22 cellular contexts compared by ENCODE assay signal in genomic region chr12:49642370-49642802, GRCh38. TPM values are rescaled to one million over a fixed set of nuclear protein-coding genes. Genes with fewer than 3 reads are reported as not detected.
DNase-seq lines count a peak whose midpoint lies in the region; ATAC-seq, FAIRE-seq and TF ChIP-seq lines count a peak whose summit lies in the region.
"Had no signal": no experiment of that assay in that cellular context is flagged by ENCODE, and none has a peak within 500 bp of the region (broad histone marks: within the 10 kb centered on the region; RNA-seq: fewer than 3 reads in every experiment).

No MANE protein-coding gene starts in this region.

- H3K27ac ChIP-seq in HepG2 (ENCODE audit: extremely low read length, insufficient read depth, low read length) = peak overlapping the region; percentile 87
- H3K27ac ChIP-seq in right lobe of liver = no peak overlapping the region
- no peak overlapping the region for H3K27ac ChIP-seq in kidney (ENCODE audit: low read depth in 2 of 2, low read length in 2 of 2)
- no peak overlapping the region for H3K27ac ChIP-seq in GM23338 (ENCODE audit: low read depth)
- H3K27ac ChIP-seq: C4-2B had no signal

- peaks cover 11% of the 10 kb centered on the region for H3K36me3 Mint-ChIP-seq in central memory CD8-positive, alpha-beta T cell (ENCODE audit: insufficient read depth)
- H3K36me3 Mint-ChIP-seq in activated CD8-positive, alpha-beta T cell treated with anti-CD3 and anti-CD28 coated beads for 36 hours (ENCODE audit: low read depth) = peaks cover 16% of the 10 kb centered on the region
- H3K36me3 Mint-ChIP-seq in GM23338 (ENCODE audit: low read depth) = peaks cover 51% of the 10 kb centered on the region
- H3K36me3 Mint-ChIP-seq: activated naive CD8-positive, alpha-beta T cell had no signal

- peak; percentile 86 for DNase-seq in HepG2 (ENCODE audit: low spot score)
- no peak for DNase-seq in right lobe of liver
- DNase-seq in central memory CD8-positive, alpha-beta T cell (ENCODE audit: low spot score in 2 of 2) = no peak
- DNase-seq in kidney = peak; percentile 49
- DNase-seq in HUDEP-2 (lab: John Stamatoyannopoulos, UW; ENCODE audit: unreplicated experiment in 76 of 76) = no peak
- no peak for DNase-seq in activated CD8-positive, alpha-beta T cell treated with anti-CD3 and anti-CD28 coated beads for 36 hours
- no peak for DNase-seq in COLO829 (ENCODE audit: low spot score)
- no peak for DNase-seq in GM23338 (ENCODE audit: low spot score)
- DNase-seq: ACHN; activated CD4-positive, alpha-beta T cell treated with anti-CD3 and anti-CD28 coated beads for 1 hour; effector memory CD4-positive, alpha-beta T cell; HCEC 1CT; Karpas-422; NCI-H1694 treated with DMSO at 0.1 percent for 48 hours; NCI-H69; retina; SW 1271 had no signal

- H3K4me2 ChIP-seq in HepG2 (ENCODE audit: low read depth, low read length) = peak overlapping the region; percentile 53
- no peak overlapping the region for H3K4me2 ChIP-seq in GM23338

- H3K79me2 ChIP-seq in HepG2 (ENCODE audit: insufficient read depth, low read length) (no peaks in the 10 kb centered on the region), GM23338 (replicated peaks; ENCODE audit: insufficient read depth) (no peaks in the 10 kb centered on the region)

- H3K9me3 ChIP-seq in HepG2 (ENCODE audit: low read length) (no peaks in the 10 kb centered on the region), right lobe of liver (no peaks in the 10 kb centered on the region), kidney (ENCODE audit: control insufficient read depth in 1 of 2, low read length in 2 of 2) (no peaks in the 10 kb centered on the region)

- intact Hi-C loops in HepG2 (cut with micrococcal nuclease; ENCODE audit: unreplicated experiment) (no loop called here), right lobe of liver (cut with DNase I) (loop anchor here (5.0 kb wide), 1 partner anchor 65 kb away; the partner anchor contains the start of gene FMNL3 (in 2 of the 2)), kidney (cut with DNase I) (loop anchor here (5.0 kb wide), 1 partner anchor 65 kb away; the partner anchor contains the start of gene FMNL3)
- intact Hi-C loops in activated CD8-positive, alpha-beta T cell treated with anti-CD3 and anti-CD28 coated beads for 36 hours (cut with micrococcal nuclease) = no loop called here

- no peaks in the 10 kb centered on the region for H3F3A ChIP-seq in GM23338 (replicated peaks; ENCODE audit: low read depth)

- peak overlapping the region; percentile 75 for H3K27ac Mint-ChIP-seq in central memory CD8-positive, alpha-beta T cell (ENCODE audit: low read depth)
- H3K27ac Mint-ChIP-seq in activated CD8-positive, alpha-beta T cell treated with anti-CD3 and anti-CD28 coated beads for 36 hours = no peak overlapping the region
- no peak overlapping the region for H3K27ac Mint-ChIP-seq in GM23338
- H3K27ac Mint-ChIP-seq: activated naive CD8-positive, alpha-beta T cell had no signal

- no peaks in the 10 kb centered on the region for H3K9me2 ChIP-seq in GM23338 (ENCODE audit: insufficient read depth)

- H3K9me3 Mint-ChIP-seq in central memory CD8-positive, alpha-beta T cell = no peaks in the 10 kb centered on the region
- no peaks in the 10 kb centered on the region for H3K9me3 Mint-ChIP-seq in activated CD8-positive, alpha-beta T cell treated with anti-CD3 and anti-CD28 coated beads for 36 hours
- no peaks in the 10 kb centered on the region for H3K9me3 Mint-ChIP-seq in GM23338

- TF ChIP-seq RAD21 in HepG2 (CRISPR knock-in tag; IDR thresholded peaks at IDR 0.05) = peak; percentile 57

- no TSS peak for BruUV-seq in HepG2 (replicated peaks; lab: Mats Ljungman, UMichigan)

- no peak overlapping the region for H3K4me3 Mint-ChIP-seq in central memory CD8-positive, alpha-beta T cell
- no peak overlapping the region for H3K4me3 Mint-ChIP-seq in activated CD8-positive, alpha-beta T cell treated with anti-CD3 and anti-CD28 coated beads for 36 hours
- no peak overlapping the region for H3K4me3 Mint-ChIP-seq in GM23338
- H3K4me3 Mint-ChIP-seq: activated naive CD8-positive, alpha-beta T cell had no signal

- POLR2A ChIA-PET in HepG2 (lab: Yijun Ruan, JAX) = interaction anchor here (1.0 to 1.9 kb wide), 4 partner anchors 19 to 185 kb away, joined by 3 to 15 read pairs (median 4); partner anchors contain the start of genes NCKAP5L, PRPF40B and TMBIM6
- POLR2A ChIA-PET in activated CD8-positive, alpha-beta T cell treated with anti-CD3 and anti-CD28 coated beads for 36 hours (lab: Charles Lee) = interaction anchor here (1.1 to 1.2 kb wide), 2 partner anchors 61 to 63 kb away, joined by 4 to 5 read pairs; no protein-coding TSS in a partner anchor

- H3K4me1 ChIP-seq in HepG2 (ENCODE audit: insufficient read depth, low read length) (peaks cover 51% of the 10 kb centered on the region), right lobe of liver (peaks cover 0 to 12% (median 6%) of the 10 kb centered on the region in 4 donors), kidney (ENCODE audit: control insufficient read depth in 1 of 2, insufficient read depth in 1 of 2, low read depth in 1 of 2, low read length in 2 of 2) (peaks cover 3 to 14% of the 10 kb centered on the region in 2 donors), GM23338 (ENCODE audit: insufficient read depth) (peaks cover 14% of the 10 kb centered on the region)

- peak in 1 of 2 experiments; percentile 24; a peak in 1 of 4 replicates for TF ChIP-seq EP300 in HepG2 (IDR thresholded peaks at IDR 0.05; ENCODE audit: low read depth in 2 of 2, low read length in 2 of 2)
- peak; percentile 40; the same call in 1 of the 2 replicates for TF ChIP-seq EP300 in HepG2 (CRISPR knock-in tag; IDR thresholded peaks at IDR 0.05; ENCODE audit: borderline replicate concordance)

- H3K27me3 ChIP-seq in HepG2 (ENCODE audit: control insufficient read depth in 1 of 2, insufficient read depth in 2 of 2, low read length in 2 of 2) = no peaks in the 10 kb centered on the region; a peak in 1 of 5 replicates
- H3K27me3 ChIP-seq in right lobe of liver = no peaks in the 10 kb centered on the region
- no peaks in the 10 kb centered on the region for H3K27me3 ChIP-seq in GM23338 (ENCODE audit: insufficient read depth)

- peaks cover 19% of the 10 kb centered on the region for H3K4me1 Mint-ChIP-seq in central memory CD8-positive, alpha-beta T cell
- H3K4me1 Mint-ChIP-seq in activated CD8-positive, alpha-beta T cell treated with anti-CD3 and anti-CD28 coated beads for 36 hours (ENCODE audit: low read depth) = peaks cover 22% of the 10 kb centered on the region
- peaks cover 37% of the 10 kb centered on the region for H3K4me1 Mint-ChIP-seq in GM23338

- WGBS in HepG2 (ENCODE audit: low lambda C conversion rate) = 100% methylated on average over 1 of the region's 11 CpGs
- 100% methylated on average over 1 of the region's 11 CpGs for WGBS in right lobe of liver (ENCODE audit: insufficient coverage, low coverage, low lambda C conversion rate, missing lambda C conversion rate)

- CTCF ChIA-PET in HepG2 (lab: Yijun Ruan, JAX; ENCODE audit: low intra/inter-chr PET ratio, low total read pairs) = no interaction called here
- CTCF ChIA-PET in activated CD8-positive, alpha-beta T cell treated with anti-CD3 and anti-CD28 coated beads for 36 hours (lab: Charles Lee) = interaction anchor here (2.7 to 25.4 kb wide), 5 partner anchors 21 to 98 kb away, joined by 15 to 556 read pairs (median 26); partner anchors contain the start of genes FMNL3 and TMBIM6

- H3K36me3 ChIP-seq in HepG2 (replicated peaks in 1 of 2; ENCODE audit: control insufficient read depth in 1 of 2, insufficient read depth in 2 of 2, low read length in 2 of 2) = peaks cover 0 to 1% of the 10 kb centered on the region in 2 experiments; a peak in 2 of 5 replicates
- peaks cover 0 to 12% (median 3%) of the 10 kb centered on the region in 4 donors for H3K36me3 ChIP-seq in right lobe of liver
- H3K36me3 ChIP-seq in kidney (ENCODE audit: control insufficient read depth in 1 of 2, insufficient read depth in 2 of 2, low read length in 2 of 2) = peaks cover 28 to 29% of the 10 kb centered on the region in 2 donors
- peaks cover 13% of the 10 kb centered on the region for H3K36me3 ChIP-seq in GM23338 (ENCODE audit: insufficient read depth)

- H4K20me1 ChIP-seq in HepG2 (ENCODE audit: insufficient read depth, low read length) = no peaks in the 10 kb centered on the region
- peaks cover 3% of the 10 kb centered on the region; the same call in 1 of the 2 replicates for H4K20me1 ChIP-seq in GM23338 (replicated peaks; ENCODE audit: insufficient read depth)

- peak; percentile 97 for ATAC-seq in HepG2
- no peak for ATAC-seq in right lobe of liver
- no peak for ATAC-seq in central memory CD8-positive, alpha-beta T cell (replicated peaks; ENCODE audit: extremely low read depth, poor library complexity, severe bottlenecking)
- no peak for ATAC-seq in activated CD8-positive, alpha-beta T cell treated with anti-CD3 and anti-CD28 coated beads for 36 hours
- no peak for ATAC-seq in GM23338
- ATAC-seq: Right ventricle myocardium inferior had no signal

- FAIRE-seq in HepG2 (lab: Jason Lieb, UNC) = peak; percentile 30
- no peak for FAIRE-seq in kidney (lab: Jason Lieb, UNC)
- FAIRE-seq: G401.6, GM18507 had no signal

- H2AFZ ChIP-seq in HepG2 (ENCODE audit: low read length) (peak overlapping the region; percentile 61), GM23338 (no peak overlapping the region)

- TF ChIP-seq POLR2A in HepG2 (IDR thresholded peaks at IDR 0.05; ENCODE audit: insufficient read depth in 1 of 2, low read depth in 2 of 2, low read length in 2 of 2) (peak; percentile 63 to 65), right lobe of liver (IDR thresholded peaks at IDR 0.05) (no peak)

- H3K27me3 Mint-ChIP-seq in central memory CD8-positive, alpha-beta T cell = no peaks in the 10 kb centered on the region
- no peaks in the 10 kb centered on the region for H3K27me3 Mint-ChIP-seq in activated CD8-positive, alpha-beta T cell treated with anti-CD3 and anti-CD28 coated beads for 36 hours
- peaks cover 18% of the 10 kb centered on the region for H3K27me3 Mint-ChIP-seq in GM23338 (ENCODE audit: insufficient read depth, low read depth, poor library complexity)
- H3K27me3 Mint-ChIP-seq: activated naive CD8-positive, alpha-beta T cell had no signal

- H3K9ac ChIP-seq in HepG2 (ENCODE audit: insufficient read depth, low read depth, low read length) (peak overlapping the region; percentile 75), kidney (ENCODE audit: low read length in 2 of 2) (no peak overlapping the region)

- peak; percentile 30 for TF ChIP-seq CTCF in HepG2 (CRISPR knock-in tag; IDR thresholded peaks at IDR 0.05)
- no peak for TF ChIP-seq CTCF in right lobe of liver (IDR thresholded peaks at IDR 0.05)
- no peak for TF ChIP-seq CTCF in kidney (IDR thresholded peaks at IDR 0.05; ENCODE audit: borderline replicate concordance, extremely low read depth, insufficient read depth)
- TF ChIP-seq CTCF in activated CD8-positive, alpha-beta T cell treated with anti-CD3 and anti-CD28 coated beads for 36 hours (IDR thresholded peaks at IDR 0.05) = no peak
- no peak for TF ChIP-seq CTCF in GM23338 (conservative IDR thresholded peaks at IDR 0.05; ENCODE audit: low read depth in 2 of 2)

- peak overlapping the region in 1 of 3 experiments; percentile 13; a peak in 1 of 6 replicates for H3K4me3 ChIP-seq in HepG2 (replicated peaks in 1 of 3; ENCODE audit: insufficient read depth in 1 of 3, low read depth in 2 of 3, low read length in 3 of 3)
- H3K4me3 ChIP-seq in right lobe of liver = no peak overlapping the region
- no peak overlapping the region for H3K4me3 ChIP-seq in kidney (ENCODE audit: low read length in 2 of 2)
- no peak overlapping the region for H3K4me3 ChIP-seq in GM23338

- in situ Hi-C loops in HepG2 (cut with HindIII; ENCODE audit: extremely low pct_ligation_motif_present, low pct_unique_long_range_greater_than_20kb) = loop anchor here (5.0 kb wide), 1 partner anchor 65 kb away; the partner anchor contains the start of gene FMNL3

RNA-seq across cellular contexts. Expression of gene PRPF40B, which starts 19.0 kb away (rescaled TPM):
- total RNA-seq in HepG2 (2016; rRNA removed; fragmentation: Illumina TruSeq; extraction: Trizol) (2.6 and 5.0 TPM in 2 replicates), right lobe of liver (1 to 10 TPM; 4.7 to 8.2 (median 6.3) TPM), kidney (33.3 TPM)
- total RNA-seq in HepG2 (2016; cell fraction: cytosol; rRNA removed; fragmentation: Illumina TruSeq; extraction: Trizol; ENCODE audit: low read depth) = 2.2 and 2.3 TPM in 2 replicates
- total RNA-seq in HepG2 (2016; cell fraction: insoluble cytoplasmic fraction; rRNA removed; fragmentation: Illumina TruSeq; extraction: Trizol) = 1.9 and 5.0 TPM in 2 replicates
- total RNA-seq in HepG2 (2016; cell fraction: membrane; rRNA removed; fragmentation: Illumina TruSeq; extraction: Trizol) = 2.7 and 2.9 TPM in 2 replicates
- 8.8 and 9.0 TPM in 2 replicates for total RNA-seq in HepG2 (2016; cell fraction: nucleus; rRNA removed; fragmentation: Illumina TruSeq; extraction: Trizol)
- polyA plus RNA-seq in HepG2 (2011; rRNA removed) (7.8 and 9.5 TPM in 2 replicates), kidney (ENCODE audit: insufficient read depth, low read depth, low replicate concordance) (20.1 TPM), GM23338 (2016; fragmentation: Nextera tagmentation; extraction: Ambion mirVana) (16.7 and 19.0 TPM in 2 replicates)
- 3.0 and 3.2 TPM in 2 replicates for polyA plus RNA-seq in HepG2 (2011; cell fraction: cytosol; rRNA removed)
- 63.5 and 64.1 TPM in 2 replicates for polyA plus RNA-seq in HepG2 (2011; cell fraction: nucleus; rRNA removed)
- 4.6 and 6.6 TPM in 2 replicates for polyA plus RNA-seq in HepG2 (2012)
- polyA plus RNA-seq in HepG2 (2016; cell fraction: cytosol; fragmentation: Illumina TruSeq; extraction: Trizol; ENCODE audit: low read depth) = 0.79 and 1.2 TPM in 2 replicates
- polyA plus RNA-seq in HepG2 (2016; cell fraction: insoluble cytoplasmic fraction; fragmentation: Illumina TruSeq; extraction: Trizol; ENCODE audit: low read depth) = 2.1 and 3.5 TPM in 2 replicates
- polyA plus RNA-seq in HepG2 (2016; cell fraction: membrane; fragmentation: Illumina TruSeq; extraction: Trizol; ENCODE audit: low read depth) = 1.5 and 1.6 TPM in 2 replicates
- polyA plus RNA-seq in HepG2 (2016; cell fraction: nucleus; fragmentation: Illumina TruSeq; extraction: Trizol; ENCODE audit: insufficient read depth, low read depth) = 20.9 and 21.1 TPM in 2 replicates
- polyA minus RNA-seq in HepG2 (2011; rRNA and poly(A)+ RNA removed; ENCODE audit: low replicate concordance) = 10.3 and 11.0 TPM in 2 replicates
- polyA minus RNA-seq in HepG2 (2011; cell fraction: cytosol; rRNA and poly(A)+ RNA removed) = 1.3 and 2.6 TPM in 2 replicates
- 17.3 and 22.3 TPM in 2 replicates for polyA minus RNA-seq in HepG2 (2011; cell fraction: nucleus; rRNA and poly(A)+ RNA removed)
- 1 to 10 TPM; 4.9 to 5.6 TPM for total RNA-seq in activated CD8-positive, alpha-beta T cell treated with anti-CD3 and anti-CD28 coated beads for 36 hours
- total RNA-seq in GM23338 (2014; rRNA removed; shearing (Covaris generic)) = 14.7 and 17.9 TPM in 2 replicates

RNA-seq across cellular contexts. Expression of gene FAM186B, which starts 36.9 kb away (rescaled TPM):
- total RNA-seq in HepG2 (2016; rRNA removed; fragmentation: Illumina TruSeq; extraction: Trizol) = 0.17 and 0.20 TPM in 2 replicates
- total RNA-seq in HepG2 (2016; cell fraction: cytosol; rRNA removed; fragmentation: Illumina TruSeq; extraction: Trizol; ENCODE audit: low read depth) = not detected in 2 replicates
- 0.21 and 0.30 TPM in 2 replicates for total RNA-seq in HepG2 (2016; cell fraction: insoluble cytoplasmic fraction; rRNA removed; fragmentation: Illumina TruSeq; extraction: Trizol)
- 0.14 and 0.15 TPM in 2 replicates for total RNA-seq in HepG2 (2016; cell fraction: membrane; rRNA removed; fragmentation: Illumina TruSeq; extraction: Trizol)
- total RNA-seq in HepG2 (2016; cell fraction: nucleus; rRNA removed; fragmentation: Illumina TruSeq; extraction: Trizol) = 0.16 TPM in 1 of 2 replicates, not detected in the other
- 0.05 and 0.07 TPM in 2 replicates for polyA plus RNA-seq in HepG2 (2011; rRNA removed)
- polyA plus RNA-seq in HepG2 (2011; cell fraction: cytosol; rRNA removed) = 0.03 and 0.12 TPM in 2 replicates
- 0.07 and 0.08 TPM in 2 replicates for polyA plus RNA-seq in HepG2 (2011; cell fraction: nucleus; rRNA removed)
- 0.19 and 0.44 TPM in 2 replicates for polyA plus RNA-seq in HepG2 (2012)
- not detected in 2 replicates for polyA plus RNA-seq in HepG2 (2016; cell fraction: cytosol; fragmentation: Illumina TruSeq; extraction: Trizol; ENCODE audit: low read depth)
- 0.20 and 0.25 TPM in 2 replicates for polyA plus RNA-seq in HepG2 (2016; cell fraction: insoluble cytoplasmic fraction; fragmentation: Illumina TruSeq; extraction: Trizol; ENCODE audit: low read depth)
- 0.14 and 0.23 TPM in 2 replicates for polyA plus RNA-seq in HepG2 (2016; cell fraction: membrane; fragmentation: Illumina TruSeq; extraction: Trizol; ENCODE audit: low read depth)
- not detected in 2 replicates for polyA plus RNA-seq in HepG2 (2016; cell fraction: nucleus; fragmentation: Illumina TruSeq; extraction: Trizol; ENCODE audit: insufficient read depth, low read depth)
- polyA minus RNA-seq in HepG2 (2011; rRNA and poly(A)+ RNA removed; ENCODE audit: low replicate concordance) = 0.22 TPM in 1 of 2 replicates, not detected in the other
- not detected in 2 replicates for polyA minus RNA-seq in HepG2 (2011; cell fraction: cytosol; rRNA and poly(A)+ RNA removed)
- 0.25 TPM in 1 of 2 replicates, not detected in the other for polyA minus RNA-seq in HepG2 (2011; cell fraction: nucleus; rRNA and poly(A)+ RNA removed)
- total RNA-seq in right lobe of liver = 1 to 10 TPM in 1 of 6 experiments, under 1 TPM in 5; 0.24 to 1.4 (median 0.71) TPM
- 0.85 TPM for total RNA-seq in kidney
- polyA plus RNA-seq in kidney (ENCODE audit: insufficient read depth, low read depth, low replicate concordance) = 0.34 TPM
- not detected for total RNA-seq in activated CD8-positive, alpha-beta T cell treated with anti-CD3 and anti-CD28 coated beads for 36 hours
- total RNA-seq in GM23338 (2014; rRNA removed; shearing (Covaris generic)) = 0.08 and 0.38 TPM in 2 replicates
- 0.21 and 0.31 TPM in 2 replicates for polyA plus RNA-seq in GM23338 (2016; fragmentation: Nextera tagmentation; extraction: Ambion mirVana)

Comparison
In these comparisons a context has a peak if more than half of its experiments do, and no peak if none do; other contexts are left out.
1. DNase-seq: peak in HepG2 (single experiment) and kidney (single experiment); none in right lobe of liver (0 of 3), central memory CD8-positive, alpha-beta T cell (0 of 2), HUDEP-2 (0 of 76), activated CD8-positive, alpha-beta T cell treated with anti-CD3 and anti-CD28 coated beads for 36 hours (single experiment), COLO829 (single experiment) and GM23338 (single experiment).
2. intact Hi-C loops: an anchor here in right lobe of liver (5.0 kb wide) and kidney (5.0 kb wide); none called in HepG2 and activated CD8-positive, alpha-beta T cell treated with anti-CD3 and anti-CD28 coated beads for 36 hours.